In genomic region chr5:159301351-159301911, GRCh38 we compare ENCODE assay signal across 17 cellular contexts. TPM values are rescaled to one million over a fixed set of nuclear protein-coding genes. Genes with fewer than 3 reads are reported as not detected.
DNase-seq lines count a peak whose midpoint lies in the region; ATAC-seq and TF ChIP-seq lines count a peak whose summit lies in the region.
"Had no signal": no experiment of that assay in that cellular context is flagged by ENCODE, and none has a peak within 500 bp of the region (broad histone marks: within the 10 kb centered on the region; RNA-seq: fewer than 3 reads in every experiment).

No MANE protein-coding gene starts in this region.

- H2AFZ ChIP-seq in smooth muscle cell (ENCODE audit: low read depth), result no peak overlapping the region

- TF ChIP-seq CTCF in astrocyte of the spinal cord (IDR thresholded peaks at IDR 0.05; ENCODE audit: low read depth, low read length) (no peak), smooth muscle cell (IDR thresholded peaks at IDR 0.05; ENCODE audit: borderline replicate concordance, insufficient read depth, poor library complexity, severe bottlenecking) (no peak), gastrocnemius medialis (IDR thresholded peaks at IDR 0.05 in 4 of 5, conservative IDR thresholded peaks at IDR 0.05 in 1 of 5) (no peak)

- H3K4me1 ChIP-seq in SJSA1 (replicated peaks) (peaks cover 15% of the 10 kb centered on the region), smooth muscle cell (ENCODE audit: low read depth) (no peaks in the 10 kb centered on the region), gastrocnemius medialis (no peaks in the 10 kb centered on the region)

- WGBS in smooth muscle cell (ENCODE audit: low lambda C conversion rate), result 69% methylated on average over 3 of the region's 3 CpGs

- no peaks in the 10 kb centered on the region for H4K20me1 ChIP-seq in smooth muscle cell (ENCODE audit: low read depth)

- no peaks in the 10 kb centered on the region for H3F3A ChIP-seq in smooth muscle cell (ENCODE audit: low read depth)

- H3K4me3 ChIP-seq in SJSA1, result no peak overlapping the region
- H3K4me3 ChIP-seq in astrocyte of the spinal cord (ENCODE audit: low read depth, low read length), result no peak overlapping the region
- no peak overlapping the region for H3K4me3 ChIP-seq in smooth muscle cell
- H3K4me3 ChIP-seq in gastrocnemius medialis, result no peak overlapping the region

- H3K27me3 ChIP-seq in SJSA1 (replicated peaks) (no peaks in the 10 kb centered on the region), smooth muscle cell (ENCODE audit: low read depth) (peaks cover 5% of the 10 kb centered on the region), gastrocnemius medialis (no peaks in the 10 kb centered on the region)

- no peaks in the 10 kb centered on the region for H3K79me2 ChIP-seq in smooth muscle cell (ENCODE audit: low read depth)

- no peak for TF ChIP-seq POLR2A in gastrocnemius medialis (IDR thresholded peaks at IDR 0.05)

- DNase-seq in EL, result peak; percentile 27
- DNase-seq in SJSA1 (ENCODE audit: low read depth in 1 of 2, low spot score in 2 of 2), result peak; percentile 64 to 86
- DNase-seq in astrocyte of the spinal cord (ENCODE audit: low read depth, low spot score), result peak; percentile 35
- no peak for DNase-seq in smooth muscle cell (lab: John Stamatoyannopoulos, UW; ENCODE audit: unreplicated experiment)
- DNase-seq in NOMO-1 (lab: John Stamatoyannopoulos, UW; ENCODE audit: unreplicated experiment in 2 of 2), result no peak
- DNase-seq in gastrocnemius medialis, result no peak
- DNase-seq in DMS 273 treated with DMSO at 0.1 percent for 48 hours (lab: John Stamatoyannopoulos, UW), result no peak
- DNase-seq: COR-L47, H9, NCI-H1048, NCI-H146, NCI-H2081 treated with DMSO at 0.1 percent for 48 hours, NCI-H510A treated with DMSO at 0.1 percent for 48 hours, NCI-H82 had no signal

- H3K9me3 ChIP-seq in SJSA1 (replicated peaks), result peaks cover 20% of the 10 kb centered on the region
- H3K9me3 ChIP-seq in smooth muscle cell (replicated peaks; ENCODE audit: low read depth), result no peaks in the 10 kb centered on the region
- no peaks in the 10 kb centered on the region for H3K9me3 ChIP-seq in gastrocnemius medialis

- peak overlapping the region; percentile 38 for H3K9ac ChIP-seq in smooth muscle cell (ENCODE audit: low read depth)

- no peak for ATAC-seq in gastrocnemius medialis
- ATAC-seq: Panc1 had no signal

- in situ Hi-C loops in astrocyte of the spinal cord (cut with HindIII; ENCODE audit: low sequenced_read_pairs), result no loop called here
- in situ Hi-C loops in gastrocnemius medialis (cut with MboI; ENCODE audit: low sequenced_read_pairs in 4 of 4), result no loop called here

- no peaks in the 10 kb centered on the region; the same call in 1 of the 2 replicates for H3K36me3 ChIP-seq in SJSA1
- H3K36me3 ChIP-seq in smooth muscle cell (ENCODE audit: low read depth), result no peaks in the 10 kb centered on the region
- H3K36me3 ChIP-seq in gastrocnemius medialis, result no peaks in the 10 kb centered on the region

- H3K4me2 ChIP-seq in smooth muscle cell, result no peak overlapping the region

- intact Hi-C loops in gastrocnemius medialis (cut with DNase I; ENCODE audit: low total_unique reads), result no loop called here

- H3K27ac ChIP-seq in SJSA1 (peak overlapping the region; percentile 15), smooth muscle cell (ENCODE audit: low read depth) (peak overlapping the region; percentile 51), gastrocnemius medialis (no peak overlapping the region)
- H3K27ac ChIP-seq: C4-2B, HL-60 had no signal

RNA-seq across cellular contexts. Expression of gene IL12B, which starts 28.9 kb away (rescaled TPM):
- 0.05 TPM in 1 of 2 replicates, not detected in the other for total RNA-seq in SJSA1 (2014; rRNA removed; shearing (Covaris generic))
- not detected in 2 replicates for total RNA-seq in smooth muscle cell
- not detected in 2 replicates for polyA plus RNA-seq in smooth muscle cell
- total RNA-seq in gastrocnemius medialis, result not detected
- total RNA-seq: H9 had no signal

RNA-seq across cellular contexts. Expression of gene UBLCP1, which starts 38.3 kb away (rescaled TPM):
- total RNA-seq in SJSA1 (2014; rRNA removed; shearing (Covaris generic)), result 87.0 and 93.9 TPM in 2 replicates
- total RNA-seq in smooth muscle cell, result 44.1 and 45.0 TPM in 2 replicates
- 30.5 and 32.9 TPM in 2 replicates for polyA plus RNA-seq in smooth muscle cell
- 10 to 100 TPM; 11.1 to 16.0 (median 14.3) TPM for total RNA-seq in gastrocnemius medialis

Comparison
In these comparisons a context has a peak if more than half of its experiments do, and no peak if none do; other contexts are left out.
1. DNase-seq: peak in EL (single experiment), SJSA1 (2 of 2) and astrocyte of the spinal cord (single experiment); none in smooth muscle cell (single experiment), NOMO-1 (0 of 2), gastrocnemius medialis (0 of 2) and DMS 273 treated with DMSO at 0.1 percent for 48 hours (single experiment).
2. H3K27ac ChIP-seq: peak in SJSA1 (single experiment) and smooth muscle cell (single experiment); none in gastrocnemius medialis (0 of 4).